8 cellular contexts compared by ENCODE assay signal in the genomic region with DNA sequence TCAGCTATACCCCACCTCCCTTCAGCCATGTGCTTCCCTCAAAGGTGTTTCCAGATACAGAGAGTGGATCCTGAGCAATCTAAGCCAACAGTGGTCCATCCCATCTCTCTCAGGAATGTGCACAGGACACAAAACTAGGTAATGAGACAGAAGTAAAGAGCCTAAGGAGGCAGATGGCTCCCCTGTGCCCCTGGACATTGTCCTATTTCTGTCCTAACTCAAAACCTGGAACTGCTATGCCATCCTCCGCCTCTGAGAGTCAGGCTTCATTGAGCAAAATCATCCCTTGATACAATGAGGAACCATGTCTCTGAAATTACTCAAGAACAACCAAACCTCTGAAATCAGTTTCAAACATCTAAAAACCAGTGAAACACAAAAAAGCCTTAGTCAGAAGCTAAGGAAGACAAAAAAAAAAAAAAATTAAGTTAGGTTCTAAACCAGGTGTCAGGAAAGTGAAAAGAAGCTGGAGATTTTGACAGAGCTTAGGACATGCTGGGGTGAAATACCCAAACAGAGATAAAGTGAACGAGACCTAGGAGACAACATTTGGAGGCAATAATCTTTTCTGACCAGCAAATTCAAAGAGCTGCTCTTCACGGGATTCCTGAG.
DNase-seq lines count a peak whose midpoint lies in the region; ATAC-seq and TF ChIP-seq lines count a peak whose summit lies in the region.

No MANE protein-coding gene starts in this region.

- H3K27me3 ChIP-seq in SJCRH30: no peaks in the 10 kb centered on the region
- H3K27me3 ChIP-seq in subcutaneous abdominal adipose tissue (ENCODE audit: control insufficient read depth in 5 of 5, insufficient read depth in 4 of 5, low read length in 5 of 5): no peaks in the 10 kb centered on the region

- H3K4me1 ChIP-seq in SJCRH30: peaks cover 37% of the 10 kb centered on the region
- peaks cover 6 to 44% (median 39%) of the 10 kb centered on the region in 5 donors for H3K4me1 ChIP-seq in subcutaneous abdominal adipose tissue (ENCODE audit: control insufficient read depth in 5 of 5, insufficient read depth in 5 of 5, low read length in 5 of 5)

- peak; percentile 7 for TF ChIP-seq CTCF in fibroblast of mammary gland (conservative IDR thresholded peaks at IDR 0.05; ENCODE audit: control insufficient read depth, insufficient read depth, low read depth, low read length)

- H3K9ac ChIP-seq in subcutaneous abdominal adipose tissue (ENCODE audit: low read length in 5 of 5): peak overlapping the region in 2 of 5 donors; percentile 37 to 60

- H3K4me3 ChIP-seq in SJCRH30 (peak overlapping the region; percentile 32; the same call in 1 of the 2 replicates), fibroblast of mammary gland (ENCODE audit: control insufficient read depth, low read depth, low read length) (no peak overlapping the region), subcutaneous abdominal adipose tissue (ENCODE audit: low read depth in 1 of 5, low read length in 5 of 5) (no peak overlapping the region)

- DNase-seq in Ammon's horn (ENCODE audit: low spot score): peak; percentile 59
- peak; percentile 6 to 41 for DNase-seq in SJCRH30
- peak; percentile 7 for DNase-seq in fibroblast of mammary gland (ENCODE audit: low read depth)
- DNase-seq in NCI-H446 treated with DMSO at 0.1 percent for 48 hours (lab: John Stamatoyannopoulos, UW): no peak
- no peak for DNase-seq in NCI-H128 (lab: John Stamatoyannopoulos, UW; ENCODE audit: unreplicated experiment)

- peak; percentile 54 for ATAC-seq in GM18867 (IDR thresholded peaks at IDR 0.05; ENCODE audit: unreplicated experiment)
- peak; percentile 39 for ATAC-seq in HG03025 (IDR thresholded peaks at IDR 0.05; ENCODE audit: low FRiP score, unreplicated experiment)

- H3K36me3 ChIP-seq in SJCRH30 (no peaks in the 10 kb centered on the region), subcutaneous abdominal adipose tissue (ENCODE audit: control insufficient read depth in 5 of 5, insufficient read depth in 5 of 5, low read length in 5 of 5) (no peaks in the 10 kb centered on the region)

- H3K27ac ChIP-seq in SJCRH30 (peak overlapping the region; percentile 97), subcutaneous abdominal adipose tissue (ENCODE audit: low read depth, low read length) (peak overlapping the region; percentile 90)

- no peaks in the 10 kb centered on the region for H3K9me3 ChIP-seq in SJCRH30 (replicated peaks)
- H3K9me3 ChIP-seq in subcutaneous abdominal adipose tissue (ENCODE audit: control insufficient read depth in 5 of 5, low read length in 5 of 5): no peaks in the 10 kb centered on the region

Comparison
In these comparisons a context has a peak if more than half of its experiments do, and no peak if none do; other contexts are left out.
1. DNase-seq: peak in Ammon's horn (single experiment), SJCRH30 (2 of 2) and fibroblast of mammary gland (single experiment); none in NCI-H446 treated with DMSO at 0.1 percent for 48 hours (single experiment) and NCI-H128 (single experiment).